ENCODE assay signal across 11 cellular contexts in genomic region chr12:69405466-69405865, GRCh38. TPM values are rescaled to one million over a fixed set of nuclear protein-coding genes. Genes with fewer than 3 reads are reported as not detected.
A peak's percentile ranks its signal among the peaks of the same experiment; 100 is the strongest.
DNase-seq lines count a peak whose midpoint lies in the region; ATAC-seq, FAIRE-seq and TF ChIP-seq lines count a peak whose summit lies in the region.
"Had no signal": no experiment of that assay in that cellular context is flagged by ENCODE, and none has a peak within 500 bp of the region (broad histone marks: within the 10 kb centered on the region; RNA-seq: fewer than 3 reads in every experiment).

No MANE protein-coding gene starts in this region.

- no peak for TF ChIP-seq RAD21 in K562 (CRISPR knock-in tag; conservative IDR thresholded peaks at IDR 0.05 in 1 of 2, IDR thresholded peaks at IDR 0.05 in 1 of 2)

- TF ChIP-seq POLR2A in K562 (conservative IDR thresholded peaks at IDR 0.05): no peak

- H3K36me3 ChIP-seq in K562 (ENCODE audit: control insufficient read depth, insufficient read depth, low read length): no peaks in the 10 kb centered on the region

- POLR2A ChIA-PET in K562 (lab: Yijun Ruan, JAX): no interaction called here

- intact Hi-C loops in K562 (cut with micrococcal nuclease): no loop called here

- no peaks in the 10 kb centered on the region for H3K79me2 ChIP-seq in K562 (ENCODE audit: control insufficient read depth, insufficient read depth, low read length)

- H3K27ac ChIP-seq in K562 (ENCODE audit: extremely low read depth, low read depth, low read length): no peak overlapping the region
- H3K27ac ChIP-seq: C4-2B had no signal

- in situ Hi-C loops in K562 (cut with MboI): no loop called here

- no peaks in the 10 kb centered on the region for H3K9me1 ChIP-seq in K562 (ENCODE audit: control insufficient read depth, insufficient read depth, low read length)

- no peaks in the 10 kb centered on the region for H4K20me1 ChIP-seq in K562 (replicated peaks; ENCODE audit: control insufficient read depth, insufficient read depth, low read length)

- no peak overlapping the region for H3K9ac ChIP-seq in K562 (ENCODE audit: insufficient read depth in 1 of 2, low read depth in 2 of 2, low read length in 2 of 2)

- FAIRE-seq in A204.1 (lab: Jason Lieb, UNC) (peak; percentile 23), K562 (lab: Jason Lieb, UNC) (no peak)

- no peak for TF ChIP-seq CTCF in K562 (IDR thresholded peaks at IDR 0.05 in 2 of 3, conservative IDR thresholded peaks at IDR 0.05 in 1 of 3; ENCODE audit: insufficient read depth in 2 of 3, low read depth in 1 of 3, low read length in 3 of 3)

- H3K4me1 ChIP-seq in K562 (replicated peaks in 1 of 2; ENCODE audit: control insufficient read depth in 2 of 2, insufficient read depth in 2 of 2, low read length in 2 of 2): no peaks in the 10 kb centered on the region

- no TSS peak for BruUV-seq in K562 (replicated peaks; lab: Mats Ljungman, UMichigan)

- WGBS in K562 (ENCODE audit: insufficient coverage, low coverage, missing lambda C conversion rate): 50% methylated on average over 6 of the region's 6 CpGs

- H2AFZ ChIP-seq in K562 (ENCODE audit: low read depth, low read length): no peak overlapping the region

- no peak overlapping the region for H3K4me3 ChIP-seq in K562

- CTCF ChIA-PET in K562 (lab: Yijun Ruan, JAX; ENCODE audit: low intra/inter-chr PET ratio): no interaction called here

- H3K4me2 ChIP-seq in K562 (ENCODE audit: insufficient read depth, low read length): no peak overlapping the region

- ATAC-seq in K562: no peak
- no peak for ATAC-seq in HG03378 (IDR thresholded peaks at IDR 0.05; ENCODE audit: unreplicated experiment)
- no peak for ATAC-seq in HG03159 (IDR thresholded peaks at IDR 0.05; ENCODE audit: unreplicated experiment)
- ATAC-seq in HG03469 (IDR thresholded peaks at IDR 0.05; ENCODE audit: unreplicated experiment): no peak

- no peak for TF ChIP-seq EP300 in K562 (IDR thresholded peaks at IDR 0.05; ENCODE audit: low read length)

- no peaks in the 10 kb centered on the region for H3K27me3 ChIP-seq in K562 (ENCODE audit: control insufficient read depth in 2 of 2, insufficient read depth in 2 of 2, low read length in 2 of 2)

- H3K9me3 ChIP-seq in K562 (replicated peaks; ENCODE audit: control insufficient read depth, insufficient read depth, low read depth, low read length): no peaks in the 10 kb centered on the region

- DNase-seq in HPDE6-E6E7 (ENCODE audit: extremely low spot score): peak; percentile 83
- DNase-seq in K562 (ENCODE audit: extremely low read depth in 1 of 4, low spot score in 3 of 4): no peak
- peak; percentile 94 for DNase-seq in kidney tubule cell (ENCODE audit: low spot score)
- no peak for DNase-seq in activated CD4-positive, alpha-beta T cell treated with anti-CD3 and anti-CD28 coated beads for 1 hour
- DNase-seq: cerebellar nuclear complex, Kasumi-1 had no signal

TF ChIP-seq in K562, 482 proteins besides CTCF, POLR2A, EP300 and RAD21 (continues in another document):
- no peak for TF ChIP-seq FUS (optimal IDR thresholded peaks at IDR 0.05; ENCODE audit: low read depth, low read length)
- no peak for TF ChIP-seq MXI1 (IDR thresholded peaks at IDR 0.05; ENCODE audit: low read depth, low read length)
- 0 out of 2 replicates have a peak, but pooled peaks have one; percentile 23 for TF ChIP-seq ATF3 (IDR thresholded peaks at IDR 0.05)
- TF ChIP-seq ATF3 (CRISPR knock-in tag; conservative IDR thresholded peaks at IDR 0.05): no peak
- no peak for TF ChIP-seq DACH1 (IDR thresholded peaks at IDR 0.05; ENCODE audit: partially characterized antibody)
- no peak for TF ChIP-seq SMARCE1 (IDR thresholded peaks at IDR 0.05)
- no peak for TF ChIP-seq SIRT6 (IDR thresholded peaks at IDR 0.05; ENCODE audit: low read depth, low read length)
- no peak for TF ChIP-seq ZBTB17 (CRISPR knock-in tag; IDR thresholded peaks at IDR 0.05)
- no peak for TF ChIP-seq JUN (IDR thresholded peaks at IDR 0.05; ENCODE audit: borderline replicate concordance, low read depth, low read length)
- TF ChIP-seq JUN (CRISPR knock-in tag; IDR thresholded peaks at IDR 0.05; ENCODE audit: borderline replicate concordance): no peak
- no peak for TF ChIP-seq STAT6 (CRISPR knock-in tag; IDR thresholded peaks at IDR 0.05)

RNA-seq across cellular contexts. Expression of gene YEATS4, which starts 45.9 kb away (rescaled TPM):
- 10.0 and 21.9 TPM in 2 replicates for total RNA-seq in K562 (2011; cell fraction: chromatin; rRNA removed; ENCODE audit: low replicate concordance)
- 10.8 and 18.6 TPM in 2 replicates for total RNA-seq in K562 (2011; cell fraction: nucleolus; rRNA removed)
- total RNA-seq in K562 (2011; cell fraction: nucleoplasm; rRNA removed): 14.5 and 16.9 TPM in 2 replicates
- 39.3 and 82.5 TPM in 2 replicates for total RNA-seq in K562 (2014; rRNA removed)
- total RNA-seq in K562 (2014; rRNA removed; fragmentation: Illumina TruSeq; extraction: Trizol): 52.9 and 62.2 TPM in 2 replicates
- 41.2 and 41.3 TPM in 2 replicates for total RNA-seq in K562 (2015; rRNA removed; fragmentation: Illumina TruSeq; extraction: Trizol)
- 33.0 and 39.2 TPM in 2 replicates for total RNA-seq in K562 (2021)
- polyA plus RNA-seq in K562 (2011; rRNA removed): 37.8 and 50.2 TPM in 2 replicates
- polyA plus RNA-seq in K562 (2011; cell fraction: cytosol; rRNA removed): 27.5 and 29.8 TPM in 2 replicates
- polyA plus RNA-seq in K562 (2011; cell fraction: nucleus; rRNA removed): 11.5 and 13.0 TPM in 2 replicates
- polyA plus RNA-seq in K562 (2012): 30.1 and 43.6 TPM in 2 replicates
- 45.2 and 49.2 TPM in 2 replicates for polyA plus RNA-seq in K562 (2014; fragmentation: Illumina TruSeq; extraction: Trizol)
- polyA plus RNA-seq in K562 (2014; fragmentation: Nextera tagmentation; extraction: Ambion mirVana): 10 to 100 TPM; 25.9 to 26.3 TPM
- polyA plus RNA-seq in K562 (2014; rRNA removed): 61.0 and 92.2 TPM in 2 replicates
- 20.0 and 24.0 TPM in 2 replicates for polyA minus RNA-seq in K562 (2011; rRNA and poly(A)+ RNA removed)
- polyA minus RNA-seq in K562 (2011; cell fraction: cytosol; rRNA and poly(A)+ RNA removed): 22.5 and 24.1 TPM in 2 replicates
- 14.9 and 31.8 TPM in 2 replicates for polyA minus RNA-seq in K562 (2011; cell fraction: nucleus; rRNA and poly(A)+ RNA removed)

RNA-seq across cellular contexts. Expression of gene LYZ, which starts 57.3 kb away (rescaled TPM):
- total RNA-seq in K562 (2011; cell fraction: chromatin; rRNA removed; ENCODE audit: low replicate concordance): 6.4 and 13.8 TPM in 2 replicates
- total RNA-seq in K562 (2011; cell fraction: nucleolus; rRNA removed): 11.3 and 12.5 TPM in 2 replicates
- total RNA-seq in K562 (2011; cell fraction: nucleoplasm; rRNA removed): 15.8 and 17.8 TPM in 2 replicates
- total RNA-seq in K562 (2014; rRNA removed): 30.1 and 38.1 TPM in 2 replicates
- total RNA-seq in K562 (2014; rRNA removed; fragmentation: Illumina TruSeq; extraction: Trizol): 64.1 and 64.8 TPM in 2 replicates
- total RNA-seq in K562 (2015; rRNA removed; fragmentation: Illumina TruSeq; extraction: Trizol): 96.3 and 99.0 TPM in 2 replicates
- total RNA-seq in K562 (2021): 31.9 and 32.0 TPM in 2 replicates
- polyA plus RNA-seq in K562 (2011; rRNA removed): 35.6 and 41.2 TPM in 2 replicates
- polyA plus RNA-seq in K562 (2011; cell fraction: cytosol; rRNA removed): 25.8 and 34.2 TPM in 2 replicates
- 4.1 and 6.9 TPM in 2 replicates for polyA plus RNA-seq in K562 (2011; cell fraction: nucleus; rRNA removed)
- 63.9 and 76.2 TPM in 2 replicates for polyA plus RNA-seq in K562 (2012)
- polyA plus RNA-seq in K562 (2014; fragmentation: Illumina TruSeq; extraction: Trizol): 42.1 and 46.5 TPM in 2 replicates
- polyA plus RNA-seq in K562 (2014; fragmentation: Nextera tagmentation; extraction: Ambion mirVana): 10 to 100 TPM; 44.0 to 47.0 TPM
- 27.2 and 37.0 TPM in 2 replicates for polyA plus RNA-seq in K562 (2014; rRNA removed)
- polyA minus RNA-seq in K562 (2011; rRNA and poly(A)+ RNA removed): 85.6 and 103 TPM in 2 replicates
- polyA minus RNA-seq in K562 (2011; cell fraction: cytosol; rRNA and poly(A)+ RNA removed): 23.7 and 37.9 TPM in 2 replicates
- polyA minus RNA-seq in K562 (2011; cell fraction: nucleus; rRNA and poly(A)+ RNA removed): 2.4 and 5.3 TPM in 2 replicates

Comparison
In these comparisons a context has a peak if more than half of its experiments do, and no peak if none do; other contexts are left out.
1. DNase-seq: peak in HPDE6-E6E7 (single experiment) and kidney tubule cell (single experiment); none in K562 (0 of 4) and activated CD4-positive, alpha-beta T cell treated with anti-CD3 and anti-CD28 coated beads for 1 hour (single experiment).